In the genomic region with DNA sequence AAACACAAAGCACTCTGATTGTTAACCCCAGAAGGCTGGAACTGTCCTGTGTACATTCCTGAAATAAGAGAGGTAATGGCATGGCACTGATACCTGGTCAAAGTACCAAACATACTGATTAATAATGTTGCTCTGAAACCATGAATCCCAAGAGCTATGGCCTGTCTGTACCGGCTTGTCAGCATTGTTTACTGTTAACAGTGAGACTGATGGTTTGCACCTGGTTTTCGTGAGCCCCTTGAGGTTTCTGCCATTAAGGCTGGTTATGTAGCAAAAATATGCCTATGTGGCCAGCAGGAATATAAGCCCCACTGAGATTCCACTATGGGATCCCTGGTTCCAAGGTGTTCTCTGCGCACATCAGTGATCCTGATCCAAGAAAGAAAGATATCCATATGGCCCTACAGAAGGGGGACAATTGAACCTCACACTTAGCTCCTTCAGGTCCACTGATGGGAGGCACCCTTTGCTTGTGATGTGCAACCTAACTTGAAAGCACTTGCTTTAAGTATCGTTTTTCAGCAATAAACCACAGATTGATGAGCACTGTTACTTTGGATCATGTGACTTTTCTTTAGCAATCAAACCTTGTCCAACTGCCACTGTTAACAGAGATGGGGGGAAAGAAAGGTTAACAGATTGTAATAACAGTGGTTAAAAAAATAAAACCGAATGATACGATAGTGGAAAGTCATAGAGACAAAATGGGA, we compare ENCODE assay signal across 11 cellular contexts.
A peak's percentile ranks its signal among the peaks of the same experiment; 100 is the strongest.
DNase-seq lines count a peak whose midpoint lies in the region; ATAC-seq and TF ChIP-seq lines count a peak whose summit lies in the region.
"Had no signal": no experiment of that assay in that cellular context is flagged by ENCODE, and none has a peak within 500 bp of the region (broad histone marks: within the 10 kb centered on the region; RNA-seq: fewer than 3 reads in every experiment).

No MANE protein-coding gene starts in this region.

- intact Hi-C loops in MCF 10A (cut with micrococcal nuclease), result no loop called here
- intact Hi-C loops in mammary epithelial cell (cut with micrococcal nuclease), result no loop called here
- intact Hi-C loops in adrenal gland (cut with DNase I), result no loop called here
- intact Hi-C loops in sciatic nerve (cut with DNase I), result no loop called here

- no peaks in the 10 kb centered on the region for H4K20me1 ChIP-seq in mammary epithelial cell (ENCODE audit: insufficient read depth, low read length)

- CTCF ChIA-PET in MCF 10A (lab: Yijun Ruan, JAX) (interaction anchor here (0.5 to 0.6 kb wide), 2 partner anchors 11 to 19 kb away, joined by 3 read pairs; no protein-coding TSS in a partner anchor), mammary epithelial cell (lab: Charles Lee; ENCODE audit: low non-redundant PET) (no interaction called here)

- H3K27ac Mint-ChIP-seq in MCF 10A (ENCODE audit: low read depth, unreplicated experiment) (peak overlapping the region; percentile 2), chondrocyte (ENCODE audit: unreplicated experiment) (peak overlapping the region; percentile 1)
- peak overlapping the region; percentile 18 for H3K27ac Mint-ChIP-seq in stimulated activated memory B cell treated with anti-CD40 and anti-IgM and Interleukin-4, amounts not matched to agents 10 μg/mL and 1 μg/mL and 100 μg/mL, for 72 hours

- H3K36me3 Mint-ChIP-seq in MCF 10A (ENCODE audit: insufficient read depth, unreplicated experiment) (peaks cover 28% of the 10 kb centered on the region), chondrocyte (ENCODE audit: low read depth) (peaks cover 10% of the 10 kb centered on the region)
- peaks cover 54% of the 10 kb centered on the region for H3K36me3 Mint-ChIP-seq in stimulated activated memory B cell treated with anti-CD40 and anti-IgM and Interleukin-4, amounts not matched to agents 10 μg/mL and 1 μg/mL and 100 μg/mL, for 72 hours

- TF ChIP-seq EP300 in upper lobe of left lung (IDR thresholded peaks at IDR 0.05), result no peak

- peaks cover 98% of the 10 kb centered on the region for H3K79me2 ChIP-seq in mammary epithelial cell (ENCODE audit: insufficient read depth, low read length)

- ATAC-seq in stimulated activated memory B cell treated with anti-CD40 and anti-IgM and Interleukin-4, amounts not matched to agents 10 μg/mL and 1 μg/mL and 100 μg/mL, for 72 hours, result no peak
- no peak for ATAC-seq in sciatic nerve
- ATAC-seq in upper lobe of left lung (ENCODE audit: low FRiP score in 2 of 2), result no peak

- H3K9me3 Mint-ChIP-seq in MCF 10A (ENCODE audit: unreplicated experiment) (no peaks in the 10 kb centered on the region), chondrocyte (ENCODE audit: low read depth) (no peaks in the 10 kb centered on the region)
- H3K9me3 Mint-ChIP-seq in stimulated activated memory B cell treated with anti-CD40 and anti-IgM and Interleukin-4, amounts not matched to agents 10 μg/mL and 1 μg/mL and 100 μg/mL, for 72 hours, result no peaks in the 10 kb centered on the region

- no peaks in the 10 kb centered on the region for H3K9me3 ChIP-seq in mammary epithelial cell (replicated peaks; ENCODE audit: insufficient read depth, low read length)
- no peaks in the 10 kb centered on the region for H3K9me3 ChIP-seq in adrenal gland (replicated peaks in 1 of 3)
- no peaks in the 10 kb centered on the region for H3K9me3 ChIP-seq in upper lobe of left lung
- H3K9me3 ChIP-seq: sigmoid colon had no signal

- POLR2A ChIA-PET in MCF 10A (lab: Yijun Ruan, JAX), result interaction anchor here (0.5 kb wide), 1 partner anchor 46 kb away, joined by 4 read pairs; no protein-coding TSS in a partner anchor

- TF ChIP-seq POLR2A in adrenal gland (IDR thresholded peaks at IDR 0.05), result no peak
- no peak for TF ChIP-seq POLR2A in upper lobe of left lung (IDR thresholded peaks at IDR 0.05)

- no TSS peak for BruUV-seq in MCF 10A (replicated peaks; lab: Mats Ljungman, UMichigan)
- BruUV-seq in mammary epithelial cell (replicated peaks; lab: Mats Ljungman, UMichigan), result no TSS peak

- no peak overlapping the region for H3K4me3 Mint-ChIP-seq in MCF 10A (ENCODE audit: unreplicated experiment)
- no peak overlapping the region for H3K4me3 Mint-ChIP-seq in chondrocyte (ENCODE audit: unreplicated experiment)
- no peak overlapping the region for H3K4me3 Mint-ChIP-seq in stimulated activated memory B cell treated with anti-CD40 and anti-IgM and Interleukin-4, amounts not matched to agents 10 μg/mL and 1 μg/mL and 100 μg/mL, for 72 hours

- no peak overlapping the region for H3K4me3 ChIP-seq in mammary epithelial cell (replicated peaks in 1 of 3; ENCODE audit: insufficient read depth in 1 of 3, low read depth in 2 of 3, low read length in 3 of 3)
- no peak overlapping the region for H3K4me3 ChIP-seq in adrenal gland
- no peak overlapping the region for H3K4me3 ChIP-seq in upper lobe of left lung
- H3K4me3 ChIP-seq: sigmoid colon had no signal

- no peak for TF ChIP-seq CTCF in MCF 10A (IDR thresholded peaks at IDR 0.05; ENCODE audit: unreplicated experiment)
- TF ChIP-seq CTCF in mammary epithelial cell (conservative IDR thresholded peaks at IDR 0.05 in 1 of 2, IDR thresholded peaks at IDR 0.05 in 1 of 2; ENCODE audit: extremely low read depth in 1 of 2, insufficient read depth in 1 of 2, low read depth in 1 of 2, low read length in 2 of 2), result no peak
- TF ChIP-seq CTCF in chondrocyte (IDR thresholded peaks at IDR 0.05), result no peak
- TF ChIP-seq CTCF in adrenal gland (IDR thresholded peaks at IDR 0.05), result no peak
- TF ChIP-seq CTCF in upper lobe of left lung (IDR thresholded peaks at IDR 0.05), result no peak

- H3K27ac ChIP-seq in mammary epithelial cell (ENCODE audit: insufficient read depth, low read depth, low read length), result no peak overlapping the region
- H3K27ac ChIP-seq in adrenal gland, result no peak overlapping the region
- no peak overlapping the region for H3K27ac ChIP-seq in upper lobe of left lung
- H3K27ac ChIP-seq: sigmoid colon had no signal

- no peak overlapping the region for H2AFZ ChIP-seq in mammary epithelial cell (ENCODE audit: low read depth, low read length)

- H3K36me3 ChIP-seq in mammary epithelial cell (ENCODE audit: insufficient read depth, low read length) (no peaks in the 10 kb centered on the region), adrenal gland (replicated peaks in 1 of 2) (no peaks in the 10 kb centered on the region), upper lobe of left lung (no peaks in the 10 kb centered on the region)
- H3K36me3 ChIP-seq: sigmoid colon had no signal

- no peak overlapping the region for H3K9ac ChIP-seq in mammary epithelial cell (ENCODE audit: insufficient read depth, low read length)

- dilution Hi-C loops in mammary epithelial cell (cut with HindIII; ENCODE audit: low sequenced_read_pairs), result no loop called here

- no peak overlapping the region for H3K4me2 ChIP-seq in mammary epithelial cell (ENCODE audit: insufficient read depth, low read depth, low read length)

- DNase-seq in MCF 10A (ENCODE audit: unreplicated experiment), result no peak
- DNase-seq in mammary epithelial cell, result no peak
- peak; percentile 11 for DNase-seq in NCI-H187 treated with DMSO at 0.1 percent for 48 hours (lab: John Stamatoyannopoulos, UW)
- no peak for DNase-seq in chondrocyte (ENCODE audit: low spot score)
- no peak for DNase-seq in adrenal gland
- no peak for DNase-seq in sciatic nerve (ENCODE audit: low spot score)
- no peak for DNase-seq in upper lobe of left lung
- DNase-seq: HCEC 1CT, kidney, sigmoid colon had no signal

- H3K27me3 ChIP-seq in mammary epithelial cell (ENCODE audit: insufficient read depth, low read length) (no peaks in the 10 kb centered on the region), adrenal gland (no peaks in the 10 kb centered on the region), upper lobe of left lung (no peaks in the 10 kb centered on the region)
- H3K27me3 ChIP-seq: sigmoid colon had no signal

- WGBS in mammary epithelial cell (ENCODE audit: low coverage, missing lambda C conversion rate), result 83% methylated on average over 6 of the region's 6 CpGs
- WGBS in adrenal gland, 4 donors, result 66 to 81% (median 79%) methylated on average over 5 to 6 of the region's 6 CpGs
- 64 to 77% methylated on average over 6 of the region's 6 CpGs for WGBS in upper lobe of left lung, 2 donors

- H3K27me3 Mint-ChIP-seq in MCF 10A (ENCODE audit: insufficient read depth, unreplicated experiment) (no peaks in the 10 kb centered on the region), chondrocyte (ENCODE audit: low read depth) (no peaks in the 10 kb centered on the region)
- no peaks in the 10 kb centered on the region for H3K27me3 Mint-ChIP-seq in stimulated activated memory B cell treated with anti-CD40 and anti-IgM and Interleukin-4, amounts not matched to agents 10 μg/mL and 1 μg/mL and 100 μg/mL, for 72 hours

- H3K4me1 ChIP-seq in mammary epithelial cell (ENCODE audit: insufficient read depth, low read length) (no peaks in the 10 kb centered on the region), adrenal gland (replicated peaks in 1 of 2) (peaks cover 0 to 11% of the 10 kb centered on the region in 2 donors), upper lobe of left lung (peaks cover 8 to 31% (median 20%) of the 10 kb centered on the region in 4 donors)

- H3K4me1 Mint-ChIP-seq in MCF 10A (ENCODE audit: insufficient read depth, unreplicated experiment) (peaks cover 10% of the 10 kb centered on the region), chondrocyte (ENCODE audit: low read depth) (peaks cover 72% of the 10 kb centered on the region)
- peaks cover 78% of the 10 kb centered on the region for H3K4me1 Mint-ChIP-seq in stimulated activated memory B cell treated with anti-CD40 and anti-IgM and Interleukin-4, amounts not matched to agents 10 μg/mL and 1 μg/mL and 100 μg/mL, for 72 hours

- in situ Hi-C loops in mammary epithelial cell (cut with MboI; ENCODE audit: low sequenced_read_pairs in 2 of 2), result no loop called here
